ENCODE assay signal across 27 cellular contexts in the genomic region with DNA sequence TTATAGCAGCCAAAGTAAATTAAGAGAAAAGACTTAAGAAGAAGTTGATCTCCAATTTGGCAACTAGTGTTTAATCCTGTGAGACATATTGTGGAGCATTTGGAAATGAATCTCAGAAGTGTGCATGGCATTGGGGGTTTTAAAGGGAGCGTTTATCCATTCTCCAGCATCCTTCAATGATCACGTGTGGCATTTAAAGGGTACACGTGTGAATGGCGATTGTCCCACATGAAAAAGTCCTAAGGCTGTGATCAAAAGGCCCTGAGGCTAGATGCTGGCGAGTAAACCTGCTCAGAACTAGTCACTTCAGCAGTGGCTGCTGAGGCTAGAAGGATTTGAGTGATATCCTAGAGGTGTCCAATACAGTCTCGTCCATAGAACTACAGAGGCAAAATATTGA.
"Had no signal": no experiment of that assay in that cellular context is flagged by ENCODE, and none has a peak within 500 bp of the region (broad histone marks: within the 10 kb centered on the region; RNA-seq: fewer than 3 reads in every experiment).

No MANE protein-coding gene starts in this region.

- DNase-seq: stimulated activated CD4-positive, alpha-beta T cell treated with anti-CD3 and anti-CD28 coated beads, Interleukin-2, amount 100 ng/mL, for 48 hours; stimulated activated CD4-positive, alpha-beta T cell treated with anti-CD3 and anti-CD28 coated beads, Interleukin-4, amount 100 ng/mL, for 1 hour; stimulated activated CD4-positive, alpha-beta T cell treated with anti-CD3 and anti-CD28 coated beads, Interleukin-4, amount 100 ng/mL, for 24 hours; stimulated activated CD4-positive, alpha-beta T cell treated with anti-CD3 and anti-CD28 coated beads, Interleukin-4, amount 100 ng/mL, for 4 hours; stimulated activated CD8-positive, alpha-beta memory T cell treated with anti-CD3 and anti-CD28 coated beads, Interleukin-4, amount 100 ng/mL, for 48 hours; stimulated activated naive B cell treated with anti-CD40 and anti-IgM and Interleukin-4, amounts not matched to agents 10 μg/mL and 1 μg/mL and 100 μg/mL, for 72 hours; stimulated activated naive CD4-positive, alpha-beta T cell; stimulated activated naive CD4-positive, alpha-beta T cell treated with Interleukin-2 at 50 U/mL for 16 hours; stimulated activated naive CD8-positive, alpha-beta T cell treated with anti-CD3 and anti-CD28 coated beads, Interleukin-15, amount 100 ng/mL, for 72 hours; stimulated activated naive CD8-positive, alpha-beta T cell treated with anti-CD3 and anti-CD28 coated beads, Interleukin-15, Interleukin-2, amounts not matched to agents 100 U/mL and 50 U/mL, for 24 hours; stomach; substantia nigra; testis; thyroid gland; tibial artery; transverse colon; trophoblast cell; upper lobe of left lung; upper lobe of right lung; uterus had no signal

- H3K27me3 ChIP-seq: stomach, suprapubic skin, testis, thyroid gland, tibial artery, tibial nerve, transverse colon, upper lobe of left lung, upper lobe of right lung, uterus, vagina had no signal

- FAIRE-seq: urothelium cell line had no signal

- H3K27ac ChIP-seq: stomach, suprapubic skin, testis, thoracic aorta, thyroid gland, tibial artery, tibial nerve, transverse colon, upper lobe of left lung, upper lobe of right lung, uterus, vagina had no signal

- ATAC-seq: stimulated activated effector memory CD8-positive, alpha-beta T cell treated with anti-CD3 and anti-CD28 coated beads, Interleukin-12 subunit alpha, Interleukin-12 subunit beta, amount 100 ng/mL, for 72 hours; stimulated activated memory B cell treated with anti-CD40 and anti-IgM and Interleukin-4, amounts not matched to agents 10 μg/mL and 1 μg/mL and 100 μg/mL, for 72 hours; stimulated activated naive B cell treated with anti-CD40 and anti-IgM and Interleukin-4, amounts not matched to agents 10 μg/mL and 1 μg/mL and 100 μg/mL, for 72 hours; stimulated activated naive CD8-positive, alpha-beta T cell treated with anti-CD3 and anti-CD28 coated beads, Interleukin-15, amount 100 ng/mL, for 72 hours; stimulated activated naive CD8-positive, alpha-beta T cell treated with anti-CD3 and anti-CD28 coated beads, Interleukin-15, Interleukin-2, amounts not matched to agents 100 U/mL and 50 U/mL, for 24 hours; upper lobe of right lung had no signal

- H3K36me3 ChIP-seq: stomach, suprapubic skin, thoracic aorta, thyroid gland, tibial artery, tibial nerve, transverse colon, upper lobe of left lung, upper lobe of right lung, uterus, vagina had no signal

- H3K4me1 ChIP-seq: stomach, suprapubic skin, testis, thyroid gland, tibial artery, tibial nerve, transverse colon, upper lobe of left lung, upper lobe of right lung, uterus, vagina had no signal

- H3K4me3 ChIP-seq: stomach, suprapubic skin, testis, thoracic aorta, thyroid gland, tibial artery, tibial nerve, transverse colon, upper lobe of left lung, upper lobe of right lung, uterus, vagina had no signal

- H3K9me3 ChIP-seq: suprapubic skin, testis, thoracic aorta, thyroid gland, tibial artery, tibial nerve, transverse colon, upper lobe of left lung, upper lobe of right lung, uterus, vagina had no signal
